ENCODE assay signal across 8 cellular contexts in the genomic region with DNA sequence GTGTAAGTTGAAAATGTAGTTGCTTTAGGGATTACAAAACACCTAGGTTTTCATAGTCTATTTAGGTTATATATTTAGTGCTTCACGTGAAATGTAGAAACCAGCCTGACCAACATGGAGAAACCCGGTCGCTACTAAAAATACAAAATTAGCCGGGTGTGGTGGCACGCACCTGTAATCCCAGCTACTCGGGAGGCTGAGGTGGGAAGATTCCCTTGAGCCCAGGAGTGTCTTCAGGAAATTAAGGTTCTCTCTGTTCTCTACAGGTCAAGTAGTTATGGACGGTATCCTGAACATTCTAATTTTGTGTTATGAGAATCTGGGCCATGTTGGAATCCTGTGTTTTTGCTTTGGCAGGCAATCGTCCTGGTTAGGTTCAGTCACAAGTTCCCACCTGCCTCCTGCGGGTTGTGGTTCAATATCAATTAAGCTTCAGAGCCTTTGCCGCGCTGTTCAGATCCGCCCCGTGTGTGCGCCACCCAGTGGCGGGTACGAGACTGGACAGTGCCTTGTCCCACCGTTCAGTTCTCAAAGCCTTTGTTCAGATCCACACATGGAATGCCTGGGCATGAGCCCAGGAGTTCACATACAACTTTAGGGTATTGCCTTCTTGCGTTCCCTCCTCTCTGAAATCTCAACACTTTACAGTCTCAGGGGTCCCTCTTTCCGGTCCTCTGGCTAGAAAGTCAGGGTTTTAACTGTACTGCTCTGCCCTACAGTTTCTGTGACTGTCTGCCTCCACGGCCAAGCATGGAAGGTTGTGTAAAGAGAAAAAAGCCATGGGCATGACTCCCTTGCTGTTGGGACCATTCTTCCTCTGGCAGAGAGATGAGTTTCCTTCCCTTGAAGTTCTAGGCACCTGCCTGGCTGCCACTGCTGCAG. TPM values are rescaled to one million over a fixed set of nuclear protein-coding genes. Genes with fewer than 3 reads are reported as not detected.
DNase-seq lines count a peak whose midpoint lies in the region; ATAC-seq and TF ChIP-seq lines count a peak whose summit lies in the region.

No MANE protein-coding gene starts in this region.

- no peak overlapping the region for H2BK15ac ChIP-seq in mesendoderm (replicated peaks; ENCODE audit: low read depth)

- peaks cover 9% of the 10 kb centered on the region for H3K4me1 Mint-ChIP-seq in activated CD8-positive, alpha-beta T cell treated with anti-CD3 and anti-CD28 coated beads, Interleukin-2, amount 10 ng/mL, durations not matched to agents 7 days and 5 days (ENCODE audit: low read depth)
- H3K4me1 Mint-ChIP-seq in effector memory CD8-positive, alpha-beta T cell (ENCODE audit: low read depth in 2 of 2), result peaks cover 3 to 4% of the 10 kb centered on the region in 2 donors

- peaks cover 21% of the 10 kb centered on the region for H3K27me3 Mint-ChIP-seq in activated CD8-positive, alpha-beta T cell treated with anti-CD3 and anti-CD28 coated beads, Interleukin-2, amount 10 ng/mL, durations not matched to agents 7 days and 5 days (ENCODE audit: low read depth)
- H3K27me3 Mint-ChIP-seq in effector memory CD8-positive, alpha-beta T cell, result peaks cover 21 to 22% of the 10 kb centered on the region in 2 donors

- no peak overlapping the region for H4K8ac ChIP-seq in mesendoderm (ENCODE audit: low read depth, low read length)

- no peaks in the 10 kb centered on the region for H3K4me1 ChIP-seq in mesendoderm (ENCODE audit: control insufficient read depth, low read depth, low read length)

- no peak overlapping the region for H3K56ac ChIP-seq in mesendoderm (ENCODE audit: low read length)

- H4K5ac ChIP-seq in mesendoderm (ENCODE audit: low read length), result no peak overlapping the region

- no peaks in the 10 kb centered on the region for H3K36me3 ChIP-seq in mesendoderm (ENCODE audit: control insufficient read depth, insufficient read depth, low read length)

- no peak overlapping the region for H2BK5ac ChIP-seq in mesendoderm (ENCODE audit: low read length)

- no peak overlapping the region for H3K4me3 Mint-ChIP-seq in activated CD8-positive, alpha-beta T cell treated with anti-CD3 and anti-CD28 coated beads, Interleukin-2, amount 10 ng/mL, durations not matched to agents 7 days and 5 days
- H3K4me3 Mint-ChIP-seq in effector memory CD8-positive, alpha-beta T cell, result no peak overlapping the region

- H3K36me3 Mint-ChIP-seq in activated CD8-positive, alpha-beta T cell treated with anti-CD3 and anti-CD28 coated beads, Interleukin-2, amount 10 ng/mL, durations not matched to agents 7 days and 5 days (ENCODE audit: low read depth), result peaks cover 2% of the 10 kb centered on the region
- peaks cover 3% of the 10 kb centered on the region for H3K36me3 Mint-ChIP-seq in effector memory CD8-positive, alpha-beta T cell (ENCODE audit: insufficient read depth)

- no peak overlapping the region for H3K4me2 ChIP-seq in mesendoderm (ENCODE audit: low read length)

- H3K27ac ChIP-seq in mesendoderm (ENCODE audit: low read depth, low read length), result no peak overlapping the region

- H3K9ac ChIP-seq in mesendoderm (ENCODE audit: low read length), result no peak overlapping the region

- DNase-seq in NCI-H82 (lab: John Stamatoyannopoulos, UW) (peak; percentile 91), mesendoderm (peak; percentile 85)
- peak; percentile 80 for DNase-seq in activated CD8-positive, alpha-beta T cell treated with anti-CD3 and anti-CD28 coated beads, Interleukin-2, amount 10 ng/mL, durations not matched to agents 7 days and 5 days
- peak; percentile 56 to 61 (median 61) for DNase-seq in effector memory CD8-positive, alpha-beta T cell
- DNase-seq in stimulated activated CD8-positive, alpha-beta memory T cell treated with anti-CD3 and anti-CD28 coated beads, Interleukin-15, amount 100 ng/mL, for 4 hours (ENCODE audit: low read depth in 2 of 2), result peak; percentile 23 to 37

- no CpG with 5 or more reads among the region's 20 CpGs for WGBS in mesendoderm (ENCODE audit: extremely low coverage, insufficient coverage, low lambda C conversion rate)

- H3K18ac ChIP-seq in mesendoderm (ENCODE audit: low read length), result no peak overlapping the region

- H3K9me3 Mint-ChIP-seq in activated CD8-positive, alpha-beta T cell treated with anti-CD3 and anti-CD28 coated beads, Interleukin-2, amount 10 ng/mL, durations not matched to agents 7 days and 5 days (ENCODE audit: insufficient read depth), result no peaks in the 10 kb centered on the region
- no peaks in the 10 kb centered on the region for H3K9me3 Mint-ChIP-seq in effector memory CD8-positive, alpha-beta T cell

- no peaks in the 10 kb centered on the region for H3K79me1 ChIP-seq in mesendoderm (ENCODE audit: low read length)

- peak; percentile 97 for TF ChIP-seq CTCF in GM12875 (IDR thresholded peaks at IDR 0.05; ENCODE audit: borderline replicate concordance, insufficient read depth, low read depth, low read length)

- no peak overlapping the region for H3K4ac ChIP-seq in mesendoderm (ENCODE audit: low read depth, low read length)

- CTCF ChIA-PET in activated CD8-positive, alpha-beta T cell treated with anti-CD3 and anti-CD28 coated beads, Interleukin-2, amount 10 ng/mL, durations not matched to agents 7 days and 5 days (lab: Charles Lee), result interaction anchor here (0.8 to 4.1 kb wide), 27 partner anchors 8 to 518 kb away, joined by 3 to 36 read pairs (median 4); a partner anchor contains a TSS

- no peaks in the 10 kb centered on the region for H3K79me2 ChIP-seq in mesendoderm (ENCODE audit: control insufficient read depth, insufficient read depth, low read length)

- no peak overlapping the region for H2BK120ac ChIP-seq in mesendoderm (ENCODE audit: low read depth, low read length)

- POLR2A ChIA-PET in activated CD8-positive, alpha-beta T cell treated with anti-CD3 and anti-CD28 coated beads, Interleukin-2, amount 10 ng/mL, durations not matched to agents 7 days and 5 days (lab: Charles Lee), result no interaction called here

- H3K27ac Mint-ChIP-seq in activated CD8-positive, alpha-beta T cell treated with anti-CD3 and anti-CD28 coated beads, Interleukin-2, amount 10 ng/mL, durations not matched to agents 7 days and 5 days, result no peak overlapping the region
- no peak overlapping the region for H3K27ac Mint-ChIP-seq in effector memory CD8-positive, alpha-beta T cell

- no peak overlapping the region for H3K4me3 ChIP-seq in GM12875 (ENCODE audit: low read depth, low read length)
- H3K4me3 ChIP-seq in mesendoderm (ENCODE audit: low read length), result no peak overlapping the region

- peak; percentile 62 for ATAC-seq in HG03460 (IDR thresholded peaks at IDR 0.05; ENCODE audit: unreplicated experiment)
- peak; percentile 97 for ATAC-seq in activated CD8-positive, alpha-beta T cell treated with anti-CD3 and anti-CD28 coated beads, Interleukin-2, amount 10 ng/mL, durations not matched to agents 7 days and 5 days
- peak; percentile 99 for ATAC-seq in effector memory CD8-positive, alpha-beta T cell (replicated peaks)
- ATAC-seq in GM19328 (IDR thresholded peaks at IDR 0.05; ENCODE audit: unreplicated experiment), result no peak

- no peaks in the 10 kb centered on the region for H3K27me3 ChIP-seq in mesendoderm (ENCODE audit: insufficient read depth, low read length, poor library complexity)

- H2AK5ac ChIP-seq in mesendoderm (ENCODE audit: low read length), result no peak overlapping the region

- no peak overlapping the region for H3K23ac ChIP-seq in mesendoderm (ENCODE audit: low read length)

RNA-seq across cellular contexts. Expression of a gene that starts 41.7 kb away (rescaled TPM):
- 10 to 100 TPM; 18.3 to 20.1 TPM for total RNA-seq in activated CD8-positive, alpha-beta T cell treated with anti-CD3 and anti-CD28 coated beads, Interleukin-2, amount 10 ng/mL, durations not matched to agents 7 days and 5 days
- 9.8 TPM for polyA plus RNA-seq in mesendoderm (2013, experiment 1 of 2)
- 9.5 TPM for polyA plus RNA-seq in mesendoderm (2013, experiment 2 of 2)

Comparison
In these comparisons a context has a peak if more than half of its experiments do, and no peak if none do; other contexts are left out.
1. DNase-seq: peak in every context shown above with its lines; median percentile 91 in NCI-H82; 85 in mesendoderm; 80 in activated CD8-positive, alpha-beta T cell treated with anti-CD3 and anti-CD28 coated beads, Interleukin-2, amount 10 ng/mL, durations not matched to agents 7 days and 5 days; 61 in effector memory CD8-positive, alpha-beta T cell; 30 in stimulated activated CD8-positive, alpha-beta memory T cell treated with anti-CD3 and anti-CD28 coated beads, Interleukin-15, amount 100 ng/mL, for 4 hours.